8 cellular contexts compared by ENCODE assay signal in genomic region chr15:75451674-75452363, GRCh38. TPM values are rescaled to one million over a fixed set of nuclear protein-coding genes. Genes with fewer than 3 reads are reported as not detected.
A peak's percentile ranks its signal among the peaks of the same experiment; 100 is the strongest.
DNase-seq lines count a peak whose midpoint lies in the region; ATAC-seq and TF ChIP-seq lines count a peak whose summit lies in the region.

TSS of gene SIN3A (minus strand) at chr15:75451690. CDS start at chr15:75430375, 21,315 bp downstream.

- DNase-seq in CD1c-positive myeloid dendritic cell (ENCODE audit: extremely low spot score) (peak; percentile 100), HS-27A (ENCODE audit: low read depth) (peak; percentile 100), NK-92 (lab: John Stamatoyannopoulos, UW; ENCODE audit: unreplicated experiment) (peak; percentile 99), lower lobe of right lung (peak; percentile 99)
- peak; percentile 95 to 98 for DNase-seq in activated CD8-positive, alpha-beta memory T cell treated with anti-CD3 and anti-CD28 coated beads for 1 hour (ENCODE audit: extremely low read depth in 1 of 2, low read depth in 1 of 2)
- peak; percentile 95 to 100 (median 100) for DNase-seq in stimulated activated CD4-positive, alpha-beta T cell treated with anti-CD3 and anti-CD28 coated beads, TNF-alpha, amount 100 ng/mL, for 24 hours (ENCODE audit: low read depth in 3 of 3)

- H3K27ac ChIP-seq in ectodermal cell (ENCODE audit: insufficient read depth, low read depth, low read length, poor library complexity, severe bottlenecking): peak within 1 kb of the TSS; percentile 95
- peak within 1 kb of the TSS; percentile 94 for H3K27ac ChIP-seq in lower lobe of right lung

- ATAC-seq in GM19467 (IDR thresholded peaks at IDR 0.05; ENCODE audit: unreplicated experiment): peak; percentile 40
- ATAC-seq in lower lobe of right lung: peak; percentile 72 to 82

- H3K4me3 ChIP-seq in ectodermal cell (ENCODE audit: insufficient read depth, low read depth, low read length): peak within 1 kb of the TSS; percentile 84
- peak within 1 kb of the TSS; percentile 96 for H3K4me3 ChIP-seq in lower lobe of right lung

- H3K36me3 ChIP-seq in ectodermal cell (ENCODE audit: control insufficient read depth, insufficient read depth, low read length): no peaks in the 10 kb centered on the region
- H3K36me3 ChIP-seq in lower lobe of right lung: peaks cover 7% of the 10 kb centered on the region

- WGBS in ectodermal cell, 2 experiments: 0% methylated on average over 36 to 39 of the region's 39 CpGs

- H3K27me3 ChIP-seq in ectodermal cell (ENCODE audit: control insufficient read depth, insufficient read depth, low read length, poor library complexity, severe bottlenecking) (no peaks in the 10 kb centered on the region), lower lobe of right lung (ENCODE audit: low read depth) (no peaks in the 10 kb centered on the region)

- H3K4me1 ChIP-seq in ectodermal cell (ENCODE audit: control insufficient read depth, insufficient read depth, low read length): peaks cover 3% of the 10 kb centered on the region
- H3K4me1 ChIP-seq in lower lobe of right lung: peaks cover 24% of the 10 kb centered on the region

- H3K9me3 ChIP-seq in ectodermal cell (ENCODE audit: control insufficient read depth, low read length) (no peaks in the 10 kb centered on the region), lower lobe of right lung (no peaks in the 10 kb centered on the region)

- TF ChIP-seq CTCF in lower lobe of right lung (IDR thresholded peaks at IDR 0.05): no peak

- intact Hi-C loops in lower lobe of right lung (cut with DNase I): no loop called here

RNA-seq across cellular contexts. Expression of gene SIN3A, which starts in this region (rescaled TPM):
- polyA plus RNA-seq in ectodermal cell (2013, experiment 1 of 4): 89.6 TPM
- 101 TPM for polyA plus RNA-seq in ectodermal cell (2013, experiment 2 of 4)
- polyA plus RNA-seq in ectodermal cell (2013, experiment 3 of 4): 66.1 TPM
- 72.5 TPM for polyA plus RNA-seq in ectodermal cell (2013, experiment 4 of 4)
- 51.6 TPM for total RNA-seq in lower lobe of right lung

Comparison
In these comparisons a context has a peak if more than half of its experiments do, and no peak if none do; other contexts are left out.
1. Peak in every context shown above with its lines: DNase-seq, ATAC-seq, H3K4me3 ChIP-seq and H3K27ac ChIP-seq.